Comparison of ENCODE assay signal across 8 cellular contexts in the genomic region with DNA sequence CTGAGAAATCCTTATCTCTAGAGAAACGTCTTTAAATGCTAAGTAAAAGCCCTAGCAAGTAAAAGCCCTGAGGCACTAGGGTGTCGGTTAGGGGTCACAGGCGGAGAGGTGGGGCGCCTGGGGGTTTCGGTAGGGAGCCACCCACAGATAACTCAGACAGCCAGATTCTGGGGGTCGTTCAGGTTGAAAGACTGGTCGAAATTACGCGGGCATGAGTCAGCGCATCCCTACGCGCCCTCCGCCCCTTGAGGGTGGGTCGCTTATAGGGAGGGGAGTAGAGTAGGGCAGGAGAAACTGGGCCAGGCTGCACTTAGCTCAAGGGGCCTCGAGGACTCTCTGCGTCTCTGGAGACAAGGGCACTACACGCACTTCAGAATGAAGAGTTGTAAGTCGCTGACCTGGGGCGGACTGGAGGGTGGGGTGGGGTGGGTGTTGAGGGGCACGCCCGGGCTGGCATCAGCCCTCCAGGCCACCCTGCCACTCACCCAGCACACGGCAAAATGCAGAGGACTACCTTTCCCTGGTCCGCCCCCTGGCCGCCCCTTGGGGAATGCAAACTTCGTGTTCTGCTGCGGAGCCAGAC. TPM values are rescaled to one million over a fixed set of nuclear protein-coding genes. Genes with fewer than 3 reads are reported as not detected.
DNase-seq lines count a peak whose midpoint lies in the region; TF ChIP-seq lines count a peak whose summit lies in the region.

No MANE protein-coding gene starts in this region.

- peaks cover 19 to 72% (median 26%) of the 10 kb centered on the region in 3 donors for H3K4me1 ChIP-seq in esophagus squamous epithelium

- peak overlapping the region; percentile 61 to 95 (median 78) for H3K4me3 ChIP-seq in esophagus squamous epithelium

- TF ChIP-seq POLR2A in esophagus squamous epithelium (IDR thresholded peaks at IDR 0.05): no peak

- peak overlapping the region; percentile 87 to 98 (median 94) for H3K27ac ChIP-seq in esophagus squamous epithelium

- peaks cover 0 to 16% (median 0%) of the 10 kb centered on the region in 4 donors for H3K27me3 ChIP-seq in esophagus squamous epithelium

- no peaks in the 10 kb centered on the region for H3K9me3 Mint-ChIP-seq in activated naive CD4-positive, alpha-beta T cell treated with anti-CD3 and anti-CD28 coated beads for 36 hours
- peaks cover 3% of the 10 kb centered on the region for H3K9me3 Mint-ChIP-seq in nephron progenitor cell

- CTCF ChIA-PET in activated naive CD4-positive, alpha-beta T cell treated with anti-CD3 and anti-CD28 coated beads for 36 hours (lab: Charles Lee): no interaction called here

- H3K27ac Mint-ChIP-seq in activated naive CD4-positive, alpha-beta T cell treated with anti-CD3 and anti-CD28 coated beads for 36 hours: peak overlapping the region; percentile 88
- peak overlapping the region; percentile 98 for H3K27ac Mint-ChIP-seq in nephron progenitor cell

- peaks cover 51% of the 10 kb centered on the region for H3K4me1 Mint-ChIP-seq in activated naive CD4-positive, alpha-beta T cell treated with anti-CD3 and anti-CD28 coated beads for 36 hours (ENCODE audit: low read depth)
- H3K4me1 Mint-ChIP-seq in nephron progenitor cell: peaks cover 64% of the 10 kb centered on the region

- in situ Hi-C loops in KBM-7 (cut with MboI; ENCODE audit: low pct_unique_long_range_greater_than_20kb, low sequenced_read_pairs): no loop called here

- H3K27me3 Mint-ChIP-seq in activated naive CD4-positive, alpha-beta T cell treated with anti-CD3 and anti-CD28 coated beads for 36 hours (ENCODE audit: low read depth): peaks cover 8% of the 10 kb centered on the region
- peaks cover 42% of the 10 kb centered on the region for H3K27me3 Mint-ChIP-seq in nephron progenitor cell (ENCODE audit: low read depth, poor library complexity)

- intact Hi-C loops in activated naive CD4-positive, alpha-beta T cell treated with anti-CD3 and anti-CD28 coated beads for 36 hours (cut with micrococcal nuclease): loop anchor here (5.0 kb wide), 1 partner anchor 196 kb away; a partner anchor contains a TSS
- intact Hi-C loops in esophagus squamous epithelium (cut with DNase I): no loop called here

- H3K4me3 Mint-ChIP-seq in activated naive CD4-positive, alpha-beta T cell treated with anti-CD3 and anti-CD28 coated beads for 36 hours: peak overlapping the region; percentile 99
- H3K4me3 Mint-ChIP-seq in nephron progenitor cell: peak overlapping the region; percentile 95

- no peak for DNase-seq in activated naive CD4-positive, alpha-beta T cell treated with anti-CD3 and anti-CD28 coated beads for 36 hours
- no peak for DNase-seq in activated naive CD4-positive, alpha-beta T cell treated with Interleukin-2 at 50 U/mL for 16 hours
- DNase-seq in SW480 (ENCODE audit: low spot score): peak; percentile 18
- no peak for DNase-seq in esophagus squamous epithelium (lab: John Stamatoyannopoulos, UW)
- DNase-seq in nephron progenitor cell: peak; percentile 68
- no peak for DNase-seq in NCI-H128 (lab: John Stamatoyannopoulos, UW; ENCODE audit: unreplicated experiment)
- no peak for DNase-seq in COLO668 (lab: John Stamatoyannopoulos, UW; ENCODE audit: unreplicated experiment)
- no peak for DNase-seq in KBM-7

- 4 to 31% methylated on average over 15 to 20 of the region's 26 CpGs for WGBS in esophagus squamous epithelium, 2 donors

- H3K9me3 ChIP-seq in esophagus squamous epithelium: no peaks in the 10 kb centered on the region

- peak in 1 of 6 experiments; percentile 14 for TF ChIP-seq CTCF in esophagus squamous epithelium (IDR thresholded peaks at IDR 0.05)
- TF ChIP-seq CTCF in nephron progenitor cell (IDR thresholded peaks at IDR 0.05): no peak

- peaks cover 10% of the 10 kb centered on the region for H3K36me3 Mint-ChIP-seq in activated naive CD4-positive, alpha-beta T cell treated with anti-CD3 and anti-CD28 coated beads for 36 hours (ENCODE audit: low read depth)
- H3K36me3 Mint-ChIP-seq in nephron progenitor cell (ENCODE audit: low read depth): peaks cover 21% of the 10 kb centered on the region

- peaks cover 10 to 40% (median 22%) of the 10 kb centered on the region in 3 donors for H3K36me3 ChIP-seq in esophagus squamous epithelium

RNA-seq across cellular contexts. Expression of a gene that starts 0.6 kb away (rescaled TPM):
- total RNA-seq in activated naive CD4-positive, alpha-beta T cell treated with anti-CD3 and anti-CD28 coated beads for 36 hours: 10 to 100 TPM; 13.2 to 14.8 TPM
- total RNA-seq in esophagus squamous epithelium: 100 to 1,000 TPM in 1 of 4 donors, 10 to 100 TPM in 3; 17.3 to 133 (median 23.7) TPM

RNA-seq across cellular contexts. Expression of a gene that starts 1.6 kb away (rescaled TPM):
- total RNA-seq in activated naive CD4-positive, alpha-beta T cell treated with anti-CD3 and anti-CD28 coated beads for 36 hours: 1 to 10 TPM; 1.1 TPM
- total RNA-seq in esophagus squamous epithelium: under 1 TPM in 3 of 4 donors, not detected in 1; 0.35 to 0.87 (median 0.57) TPM

RNA-seq across cellular contexts. Expression of a gene that starts 11.1 kb away (rescaled TPM):
- total RNA-seq in activated naive CD4-positive, alpha-beta T cell treated with anti-CD3 and anti-CD28 coated beads for 36 hours: 1 to 10 TPM; 6.1 to 9.5 TPM
- 10 to 100 TPM in 2 of 4 donors, 1 to 10 TPM in 2; 4.8 to 15.1 (median 8.2) TPM for total RNA-seq in esophagus squamous epithelium

RNA-seq across cellular contexts. Expression of a gene that starts 22.5 kb away (rescaled TPM):
- 10 to 100 TPM; 25.8 to 26.5 TPM for total RNA-seq in activated naive CD4-positive, alpha-beta T cell treated with anti-CD3 and anti-CD28 coated beads for 36 hours
- total RNA-seq in esophagus squamous epithelium: 10 to 100 TPM; 17.6 to 34.0 (median 19.1) TPM

RNA-seq across cellular contexts. Expression of a gene that starts 23.3 kb away (rescaled TPM):
- 1 to 10 TPM; 6.0 to 6.2 TPM for total RNA-seq in activated naive CD4-positive, alpha-beta T cell treated with anti-CD3 and anti-CD28 coated beads for 36 hours
- total RNA-seq in esophagus squamous epithelium: 10 to 100 TPM in 1 of 4 donors, 1 to 10 TPM in 3; 5.9 to 16.7 (median 6.8) TPM

Comparison
In these comparisons a context has a peak if more than half of its experiments do, and no peak if none do; other contexts are left out.
1. DNase-seq: peak in SW480 (single experiment) and nephron progenitor cell (single experiment); none in activated naive CD4-positive, alpha-beta T cell treated with anti-CD3 and anti-CD28 coated beads for 36 hours (single experiment), activated naive CD4-positive, alpha-beta T cell treated with Interleukin-2 at 50 U/mL for 16 hours (single experiment), esophagus squamous epithelium (single experiment), NCI-H128 (single experiment), COLO668 (single experiment) and KBM-7 (single experiment).